ENCODE assay signal across 2 cellular contexts in the genomic region with DNA sequence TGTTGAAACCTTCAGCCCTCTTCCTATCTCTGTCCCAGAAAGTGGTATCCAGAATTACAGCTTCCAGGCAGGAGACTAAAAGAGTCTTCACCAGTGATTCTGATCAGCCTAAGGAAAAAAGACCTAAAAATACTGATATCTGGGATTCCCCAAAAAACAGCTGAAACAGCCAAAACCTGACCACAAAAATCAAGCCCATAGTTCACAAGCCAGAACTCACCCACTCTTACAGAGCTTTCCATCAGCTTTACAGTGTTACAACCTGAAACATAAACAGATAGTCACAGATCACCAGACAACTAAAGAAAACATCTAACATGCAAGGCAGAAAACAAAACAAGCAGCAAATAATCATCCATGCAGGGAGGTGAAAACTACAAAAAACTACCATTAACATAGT.
TF ChIP-seq lines count a peak whose summit lies in the region.

No MANE protein-coding gene starts in this region.

TF ChIP-seq in SK-N-SH, 30 proteins besides CTCF, POLR2A, EP300 and RAD21 (continued from another document):
- TF ChIP-seq, protein P1, sequence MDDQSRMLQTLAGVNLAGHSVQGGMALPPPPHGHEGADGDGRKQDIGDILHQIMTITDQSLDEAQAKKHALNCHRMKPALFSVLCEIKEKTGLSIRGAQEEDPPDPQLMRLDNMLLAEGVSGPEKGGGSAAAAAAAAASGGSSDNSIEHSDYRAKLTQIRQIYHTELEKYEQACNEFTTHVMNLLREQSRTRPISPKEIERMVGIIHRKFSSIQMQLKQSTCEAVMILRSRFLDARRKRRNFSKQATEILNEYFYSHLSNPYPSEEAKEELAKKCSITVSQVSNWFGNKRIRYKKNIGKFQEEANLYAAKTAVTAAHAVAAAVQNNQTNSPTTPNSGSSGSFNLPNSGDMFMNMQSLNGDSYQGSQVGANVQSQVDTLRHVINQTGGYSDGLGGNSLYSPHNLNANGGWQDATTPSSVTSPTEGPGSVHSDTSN (IDR thresholded peaks at IDR 0.05), result no peak
- TF ChIP-seq ELF1 (IDR thresholded peaks at IDR 0.05) (no peak), TEAD4 (IDR thresholded peaks at IDR 0.05; ENCODE audit: borderline replicate concordance, insufficient read depth) (no peak), RCOR1 (IDR thresholded peaks at IDR 0.05; ENCODE audit: low read length) (no peak), CHD2 (IDR thresholded peaks at IDR 0.05; ENCODE audit: low read length, partially characterized antibody) (no peak)
- TF ChIP-seq, protein P2, sequence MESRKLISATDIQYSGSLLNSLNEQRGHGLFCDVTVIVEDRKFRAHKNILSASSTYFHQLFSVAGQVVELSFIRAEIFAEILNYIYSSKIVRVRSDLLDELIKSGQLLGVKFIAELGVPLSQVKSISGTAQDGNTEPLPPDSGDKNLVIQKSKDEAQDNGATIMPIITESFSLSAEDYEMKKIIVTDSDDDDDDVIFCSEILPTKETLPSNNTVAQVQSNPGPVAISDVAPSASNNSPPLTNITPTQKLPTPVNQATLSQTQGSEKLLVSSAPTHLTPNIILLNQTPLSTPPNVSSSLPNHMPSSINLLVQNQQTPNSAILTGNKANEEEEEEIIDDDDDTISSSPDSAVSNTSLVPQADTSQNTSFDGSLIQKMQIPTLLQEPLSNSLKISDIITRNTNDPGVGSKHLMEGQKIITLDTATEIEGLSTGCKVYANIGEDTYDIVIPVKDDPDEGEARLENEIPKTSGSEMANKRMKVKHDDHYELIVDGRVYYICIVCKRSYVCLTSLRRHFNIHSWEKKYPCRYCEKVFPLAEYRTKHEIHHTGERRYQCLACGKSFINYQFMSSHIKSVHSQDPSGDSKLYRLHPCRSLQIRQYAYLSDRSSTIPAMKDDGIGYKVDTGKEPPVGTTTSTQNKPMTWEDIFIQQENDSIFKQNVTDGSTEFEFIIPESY (IDR thresholded peaks at IDR 0.05; ENCODE audit: borderline replicate concordance, low read depth), result no peak
- TF ChIP-seq, protein P3, sequence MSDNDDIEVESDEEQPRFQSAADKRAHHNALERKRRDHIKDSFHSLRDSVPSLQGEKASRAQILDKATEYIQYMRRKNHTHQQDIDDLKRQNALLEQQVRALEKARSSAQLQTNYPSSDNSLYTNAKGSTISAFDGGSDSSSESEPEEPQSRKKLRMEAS (IDR thresholded peaks at IDR 0.05; ENCODE audit: low read depth), result no peak
- TF ChIP-seq, protein P4, sequence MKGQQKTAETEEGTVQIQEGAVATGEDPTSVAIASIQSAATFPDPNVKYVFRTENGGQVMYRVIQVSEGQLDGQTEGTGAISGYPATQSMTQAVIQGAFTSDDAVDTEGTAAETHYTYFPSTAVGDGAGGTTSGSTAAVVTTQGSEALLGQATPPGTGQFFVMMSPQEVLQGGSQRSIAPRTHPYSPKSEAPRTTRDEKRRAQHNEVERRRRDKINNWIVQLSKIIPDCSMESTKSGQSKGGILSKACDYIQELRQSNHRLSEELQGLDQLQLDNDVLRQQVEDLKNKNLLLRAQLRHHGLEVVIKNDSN (IDR thresholded peaks at IDR 0.05; ENCODE audit: borderline replicate concordance, low read depth), result no peak
- TF ChIP-seq, protein P5, sequence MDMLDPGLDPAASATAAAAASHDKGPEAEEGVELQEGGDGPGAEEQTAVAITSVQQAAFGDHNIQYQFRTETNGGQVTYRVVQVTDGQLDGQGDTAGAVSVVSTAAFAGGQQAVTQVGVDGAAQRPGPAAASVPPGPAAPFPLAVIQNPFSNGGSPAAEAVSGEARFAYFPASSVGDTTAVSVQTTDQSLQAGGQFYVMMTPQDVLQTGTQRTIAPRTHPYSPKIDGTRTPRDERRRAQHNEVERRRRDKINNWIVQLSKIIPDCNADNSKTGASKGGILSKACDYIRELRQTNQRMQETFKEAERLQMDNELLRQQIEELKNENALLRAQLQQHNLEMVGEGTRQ (IDR thresholded peaks at IDR 0.05; ENCODE audit: borderline replicate concordance, low read depth, low read length), result no peak

TF ChIP-seq in SK-N-SH treated with all-trans-retinoic acid at 6 μM for 48 hours, 23 proteins besides CTCF, POLR2A, EP300 and RAD21 (continued from another document):
- TF ChIP-seq, protein P6, sequence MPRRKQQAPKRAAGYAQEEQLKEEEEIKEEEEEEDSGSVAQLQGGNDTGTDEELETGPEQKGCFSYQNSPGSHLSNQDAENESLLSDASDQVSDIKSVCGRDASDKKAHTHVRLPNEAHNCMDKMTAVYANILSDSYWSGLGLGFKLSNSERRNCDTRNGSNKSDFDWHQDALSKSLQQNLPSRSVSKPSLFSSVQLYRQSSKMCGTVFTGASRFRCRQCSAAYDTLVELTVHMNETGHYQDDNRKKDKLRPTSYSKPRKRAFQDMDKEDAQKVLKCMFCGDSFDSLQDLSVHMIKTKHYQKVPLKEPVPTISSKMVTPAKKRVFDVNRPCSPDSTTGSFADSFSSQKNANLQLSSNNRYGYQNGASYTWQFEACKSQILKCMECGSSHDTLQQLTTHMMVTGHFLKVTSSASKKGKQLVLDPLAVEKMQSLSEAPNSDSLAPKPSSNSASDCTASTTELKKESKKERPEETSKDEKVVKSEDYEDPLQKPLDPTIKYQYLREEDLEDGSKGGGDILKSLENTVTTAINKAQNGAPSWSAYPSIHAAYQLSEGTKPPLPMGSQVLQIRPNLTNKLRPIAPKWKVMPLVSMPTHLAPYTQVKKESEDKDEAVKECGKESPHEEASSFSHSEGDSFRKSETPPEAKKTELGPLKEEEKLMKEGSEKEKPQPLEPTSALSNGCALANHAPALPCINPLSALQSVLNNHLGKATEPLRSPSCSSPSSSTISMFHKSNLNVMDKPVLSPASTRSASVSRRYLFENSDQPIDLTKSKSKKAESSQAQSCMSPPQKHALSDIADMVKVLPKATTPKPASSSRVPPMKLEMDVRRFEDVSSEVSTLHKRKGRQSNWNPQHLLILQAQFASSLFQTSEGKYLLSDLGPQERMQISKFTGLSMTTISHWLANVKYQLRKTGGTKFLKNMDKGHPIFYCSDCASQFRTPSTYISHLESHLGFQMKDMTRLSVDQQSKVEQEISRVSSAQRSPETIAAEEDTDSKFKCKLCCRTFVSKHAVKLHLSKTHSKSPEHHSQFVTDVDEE (CRISPR knock-in tag; IDR thresholded peaks at IDR 0.05), result no peak
- TF ChIP-seq CSDC2 (CRISPR knock-in tag; IDR thresholded peaks at IDR 0.05) (no peak), ISL1 (CRISPR knock-in tag; IDR thresholded peaks at IDR 0.05) (no peak), ZFP3 (CRISPR knock-in tag; IDR thresholded peaks at IDR 0.05) (no peak), BACH2 (CRISPR knock-in tag; IDR thresholded peaks at IDR 0.05; ENCODE audit: borderline replicate concordance) (no peak), ZC3H10 (CRISPR knock-in tag; IDR thresholded peaks at IDR 0.05) (no peak), GLIS3 (CRISPR knock-in tag; IDR thresholded peaks at IDR 0.05) (no peak), PPARA (CRISPR knock-in tag; IDR thresholded peaks at IDR 0.05; ENCODE audit: borderline replicate concordance) (no peak), TOX (CRISPR knock-in tag; IDR thresholded peaks at IDR 0.05; ENCODE audit: borderline replicate concordance) (no peak), ZNF565 (CRISPR knock-in tag; conservative IDR thresholded peaks at IDR 0.05; ENCODE audit: low read depth) (no peak)
- TF ChIP-seq, protein P7, sequence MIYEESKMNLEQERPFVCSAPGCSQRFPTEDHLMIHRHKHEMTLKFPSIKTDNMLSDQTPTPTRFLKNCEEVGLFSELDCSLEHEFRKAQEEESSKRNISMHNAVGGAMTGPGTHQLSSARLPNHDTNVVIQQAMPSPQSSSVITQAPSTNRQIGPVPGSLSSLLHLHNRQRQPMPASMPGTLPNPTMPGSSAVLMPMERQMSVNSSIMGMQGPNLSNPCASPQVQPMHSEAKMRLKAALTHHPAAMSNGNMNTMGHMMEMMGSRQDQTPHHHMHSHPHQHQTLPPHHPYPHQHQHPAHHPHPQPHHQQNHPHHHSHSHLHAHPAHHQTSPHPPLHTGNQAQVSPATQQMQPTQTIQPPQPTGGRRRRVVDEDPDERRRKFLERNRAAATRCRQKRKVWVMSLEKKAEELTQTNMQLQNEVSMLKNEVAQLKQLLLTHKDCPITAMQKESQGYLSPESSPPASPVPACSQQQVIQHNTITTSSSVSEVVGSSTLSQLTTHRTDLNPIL (CRISPR knock-in tag; IDR thresholded peaks at IDR 0.05; ENCODE audit: low read depth), result no peak
